In the genomic region with DNA sequence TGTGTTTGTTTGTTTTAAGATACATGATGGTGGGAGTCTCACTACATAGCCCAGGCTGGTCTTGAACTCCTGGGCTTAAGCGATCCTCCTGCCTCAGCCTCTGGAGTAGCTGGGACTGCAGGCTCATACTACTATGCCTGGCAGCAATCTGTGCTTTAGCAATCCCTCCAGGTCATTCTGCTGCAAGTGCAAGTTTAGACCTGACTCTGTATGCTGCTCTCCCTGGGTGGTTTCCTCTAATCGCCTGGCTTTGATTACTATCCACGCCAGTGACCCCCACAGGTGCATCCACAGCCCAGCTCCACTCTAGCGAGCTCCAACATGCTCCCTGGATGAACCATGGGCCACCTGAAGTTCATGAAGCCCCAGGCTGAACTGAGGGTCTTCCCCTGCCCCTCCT, we compare ENCODE assay signal across 1 cellular context.
TF ChIP-seq lines count a peak whose summit lies in the region.

No MANE protein-coding gene starts in this region.

TF ChIP-seq in HEK293, 187 proteins besides CTCF, POLR2A, EP300 and RAD21 (continued from another document):
- TF ChIP-seq ZNF518A (tag by site-specific recombination; conservative IDR thresholded peaks at IDR 0.05; ENCODE audit: low read depth) (no peak), PRDM1 (tag by site-specific recombination; IDR thresholded peaks at IDR 0.05) (no peak), ZNF544 (tag by site-specific recombination; IDR thresholded peaks at IDR 0.05) (no peak), ZBTB17 (tag by site-specific recombination; IDR thresholded peaks at IDR 0.05) (peak; percentile 43; the same call in 1 of the 2 replicates), GLI2 (tag by site-specific recombination; IDR thresholded peaks at IDR 0.05; ENCODE audit: borderline replicate concordance, low read depth) (no peak), ZNF138 (tag by site-specific recombination; IDR thresholded peaks at IDR 0.05; ENCODE audit: borderline replicate concordance) (no peak), ZFP69B (tag by site-specific recombination; IDR thresholded peaks at IDR 0.05) (no peak), ZNF341 (tag by site-specific recombination; IDR thresholded peaks at IDR 0.05; ENCODE audit: low read depth) (no peak)
